1 cellular context compared by ENCODE assay signal in the genomic region with DNA sequence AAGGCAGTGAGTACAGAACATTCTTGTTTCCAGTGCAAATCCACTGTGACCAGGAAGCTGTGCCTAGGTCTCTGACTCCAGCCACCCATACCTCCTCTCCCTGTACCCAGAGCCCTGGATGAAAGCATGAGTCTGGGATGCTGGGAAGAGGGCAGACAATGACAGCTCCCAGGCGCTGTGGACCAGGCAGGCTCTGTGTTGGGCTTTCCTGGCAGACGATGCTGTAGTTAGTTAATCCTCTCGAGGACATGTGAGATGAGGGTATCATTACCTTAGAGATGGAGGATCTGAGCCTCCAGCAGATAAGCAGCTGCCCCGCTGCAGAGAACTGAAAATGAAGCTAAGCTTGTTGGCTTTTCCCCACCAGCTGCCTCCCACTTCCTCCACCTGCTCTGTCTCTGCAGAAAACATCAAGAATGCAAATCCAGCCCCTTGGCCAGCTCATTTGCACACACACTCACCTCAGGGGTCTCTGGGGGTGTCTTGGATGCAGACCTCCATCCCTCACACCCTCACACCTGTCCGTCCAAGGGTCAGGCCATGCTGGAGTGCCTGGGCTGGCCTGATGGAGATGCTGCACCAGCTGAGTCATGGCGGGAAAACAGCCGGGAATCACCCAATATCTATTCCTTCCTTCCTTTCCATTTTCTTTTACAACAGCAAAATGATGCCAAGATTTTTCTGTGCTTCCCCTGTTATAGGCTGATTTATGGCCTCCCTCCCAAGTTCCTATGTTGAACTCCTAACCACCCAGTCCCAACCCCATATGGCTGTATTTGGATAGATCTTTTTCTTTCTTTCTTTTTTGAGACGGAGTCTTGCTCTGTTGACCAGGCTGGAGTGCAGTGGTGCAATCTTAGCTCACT.
TF ChIP-seq lines count a peak whose summit lies in the region.

No MANE protein-coding gene starts in this region.

TF ChIP-seq in WTC11, 78 proteins besides CTCF, POLR2A, EP300 and RAD21:
- TF ChIP-seq, protein P1, sequence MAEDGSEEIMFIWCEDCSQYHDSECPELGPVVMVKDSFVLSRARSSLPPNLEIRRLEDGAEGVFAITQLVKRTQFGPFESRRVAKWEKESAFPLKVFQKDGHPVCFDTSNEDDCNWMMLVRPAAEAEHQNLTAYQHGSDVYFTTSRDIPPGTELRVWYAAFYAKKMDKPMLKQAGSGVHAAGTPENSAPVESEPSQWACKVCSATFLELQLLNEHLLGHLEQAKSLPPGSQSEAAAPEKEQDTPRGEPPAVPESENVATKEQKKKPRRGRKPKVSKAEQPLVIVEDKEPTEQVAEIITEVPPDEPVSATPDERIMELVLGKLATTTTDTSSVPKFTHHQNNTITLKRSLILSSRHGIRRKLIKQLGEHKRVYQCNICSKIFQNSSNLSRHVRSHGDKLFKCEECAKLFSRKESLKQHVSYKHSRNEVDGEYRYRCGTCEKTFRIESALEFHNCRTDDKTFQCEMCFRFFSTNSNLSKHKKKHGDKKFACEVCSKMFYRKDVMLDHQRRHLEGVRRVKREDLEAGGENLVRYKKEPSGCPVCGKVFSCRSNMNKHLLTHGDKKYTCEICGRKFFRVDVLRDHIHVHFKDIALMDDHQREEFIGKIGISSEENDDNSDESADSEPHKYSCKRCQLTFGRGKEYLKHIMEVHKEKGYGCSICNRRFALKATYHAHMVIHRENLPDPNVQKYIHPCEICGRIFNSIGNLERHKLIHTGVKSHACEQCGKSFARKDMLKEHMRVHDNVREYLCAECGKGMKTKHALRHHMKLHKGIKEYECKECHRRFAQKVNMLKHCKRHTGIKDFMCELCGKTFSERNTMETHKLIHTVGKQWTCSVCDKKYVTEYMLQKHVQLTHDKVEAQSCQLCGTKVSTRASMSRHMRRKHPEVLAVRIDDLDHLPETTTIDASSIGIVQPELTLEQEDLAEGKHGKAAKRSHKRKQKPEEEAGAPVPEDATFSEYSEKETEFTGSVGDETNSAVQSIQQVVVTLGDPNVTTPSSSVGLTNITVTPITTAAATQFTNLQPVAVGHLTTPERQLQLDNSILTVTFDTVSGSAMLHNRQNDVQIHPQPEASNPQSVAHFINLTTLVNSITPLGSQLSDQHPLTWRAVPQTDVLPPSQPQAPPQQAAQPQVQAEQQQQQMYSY (CRISPR knock-in tag; IDR thresholded peaks at IDR 0.05) = no peak
- TF ChIP-seq ZNF423 (CRISPR knock-in tag; IDR thresholded peaks at IDR 0.05) (no peak), EMX1 (CRISPR knock-in tag; IDR thresholded peaks at IDR 0.05) (no peak), CREB1 (CRISPR knock-in tag; IDR thresholded peaks at IDR 0.05) (no peak)
